In genomic region chr10:84329094-84329611, GRCh38 we compare ENCODE assay signal across 8 cellular contexts. TPM values are rescaled to one million over a fixed set of nuclear protein-coding genes. Genes with fewer than 3 reads are reported as not detected.
DNase-seq lines count a peak whose midpoint lies in the region; ATAC-seq, FAIRE-seq and TF ChIP-seq lines count a peak whose summit lies in the region.

No MANE protein-coding gene starts in this region.

- CTCF ChIA-PET in HEK293T (lab: Yijun Ruan, JAX), result interaction anchor here (0.8 kb wide), 1 partner anchor 208 kb away, joined by 3 read pairs; no protein-coding TSS in a partner anchor

- no peaks in the 10 kb centered on the region for H3K36me3 ChIP-seq in prostate gland

- H3K4me1 ChIP-seq in prostate gland (replicated peaks), result no peaks in the 10 kb centered on the region

- no peak for DNase-seq in GM12891 (ENCODE audit: insufficient read length, low spot score)
- DNase-seq in HEK293T (ENCODE audit: extremely low spot score), result peak; percentile 42
- DNase-seq in NCI-H2227 (lab: John Stamatoyannopoulos, UW; ENCODE audit: unreplicated experiment), result peak; percentile 10
- peak; percentile 57 for DNase-seq in activated T-cell treated with anti-CD3 and anti-CD28 coated beads, Interleukin-2, amount 50 U/mL, for 1 hour
- peak; percentile 51 for DNase-seq in fibroblast of mammary gland (ENCODE audit: low read depth)
- no peak for DNase-seq in prostate gland (ENCODE audit: low spot score)
- DNase-seq in NCI-H2107 treated with DMSO at 0.1 percent for 48 hours (lab: John Stamatoyannopoulos, UW; ENCODE audit: unreplicated experiment), result no peak

- TF ChIP-seq CTCF in fibroblast of mammary gland (conservative IDR thresholded peaks at IDR 0.05; ENCODE audit: control insufficient read depth, insufficient read depth, low read depth, low read length), result no peak
- no peak for TF ChIP-seq CTCF in prostate gland (IDR thresholded peaks at IDR 0.05)

- peak overlapping the region; percentile 89 for H3K27ac ChIP-seq in prostate gland

- H3K4me3 ChIP-seq in fibroblast of mammary gland (ENCODE audit: control insufficient read depth, low read depth, low read length) (peak overlapping the region; percentile 79), prostate gland (peak overlapping the region; percentile 95 to 98)

- H3K9me3 ChIP-seq in prostate gland, result no peaks in the 10 kb centered on the region

- no peak for ATAC-seq in HG03139 (IDR thresholded peaks at IDR 0.05; ENCODE audit: unreplicated experiment)

- TF ChIP-seq POLR2A in GM12891 (IDR thresholded peaks at IDR 0.05; ENCODE audit: low read depth, low read length), result no peak; the same call in 1 of the 2 replicates
- no peak for TF ChIP-seq POLR2A in prostate gland (IDR thresholded peaks at IDR 0.05)

- no peaks in the 10 kb centered on the region for H3K27me3 ChIP-seq in prostate gland (replicated peaks; ENCODE audit: insufficient read depth)

- no peak for FAIRE-seq in GM12891 (lab: Jason Lieb, UNC)

- intact Hi-C loops in prostate gland (cut with DNase I), result loop anchor here (5.0 kb wide), 1 partner anchor 192 kb away; the partner anchor contains the start of gene GHITM

- POLR2A ChIA-PET in HEK293T (lab: Yijun Ruan, JAX), result no interaction called here

- WGBS in prostate gland, result 3% methylated on average over 12 of the region's 12 CpGs

TF ChIP-seq in GM12891, 5 proteins besides CTCF, POLR2A, EP300 and RAD21:
- TF ChIP-seq TAF1 (IDR thresholded peaks at IDR 0.05; ENCODE audit: low read depth, low read length) (0 out of 2 replicates have a peak, but pooled peaks have one; percentile 19), POU2F2 (IDR thresholded peaks at IDR 0.05; ENCODE audit: low read depth, low read length) (peak; percentile 95), PAX5 (IDR thresholded peaks at IDR 0.05; ENCODE audit: insufficient read depth, low read length, severe bottlenecking) (no peak), SPI1 (IDR thresholded peaks at IDR 0.05; ENCODE audit: low read depth, low read length) (no peak)

TF ChIP-seq in HEK293T, 16 proteins besides CTCF, POLR2A, EP300 and RAD21:
- TF ChIP-seq ZNF384 (IDR thresholded peaks at IDR 0.05) (no peak), FOXM1 (IDR thresholded peaks at IDR 0.05; ENCODE audit: borderline replicate concordance) (no peak), PKNOX1 (IDR thresholded peaks at IDR 0.05) (peak; percentile 84)

RNA-seq across cellular contexts. Expression of gene CCSER2, which starts 0.8 kb away (rescaled TPM):
- polyA plus RNA-seq in GM12891 (2012; ENCODE audit: low read depth, missing spikeins), result 5.6 TPM
- 10 to 100 TPM; 30.4 to 53.6 TPM for total RNA-seq in prostate gland

Comparison
In these comparisons a context has a peak if more than half of its experiments do, and no peak if none do; other contexts are left out.
1. DNase-seq: peak in HEK293T (single experiment), NCI-H2227 (single experiment), activated T-cell treated with anti-CD3 and anti-CD28 coated beads, Interleukin-2, amount 50 U/mL, for 1 hour (single experiment) and fibroblast of mammary gland (single experiment); none in GM12891 (single experiment), prostate gland (single experiment) and NCI-H2107 treated with DMSO at 0.1 percent for 48 hours (single experiment).